In the genomic region with DNA sequence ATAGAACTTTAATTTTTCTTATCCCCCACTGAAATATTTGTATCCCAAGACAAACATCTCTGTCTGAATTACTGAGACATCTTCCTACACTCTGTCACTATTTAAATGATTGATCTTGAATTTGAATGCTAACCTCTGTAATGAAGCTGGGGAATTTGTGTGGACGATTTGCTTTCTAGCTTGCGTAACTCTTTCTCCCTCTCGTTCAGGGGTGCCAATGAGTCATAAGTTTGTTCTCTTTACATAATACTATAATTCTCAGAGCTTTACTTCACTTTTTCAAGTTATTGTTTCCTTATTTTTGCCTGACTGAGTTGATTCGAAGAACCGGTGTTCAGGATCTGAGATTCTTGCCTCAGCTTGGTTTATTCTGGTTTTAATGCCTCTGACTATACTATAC, we compare ENCODE assay signal across 26 cellular contexts.
"Had no signal": no experiment of that assay in that cellular context is flagged by ENCODE, and none has a peak within 500 bp of the region (broad histone marks: within the 10 kb centered on the region; RNA-seq: fewer than 3 reads in every experiment).

No MANE protein-coding gene starts in this region.

- H3K4me3 ChIP-seq: adrenal gland, ascending aorta, colonic mucosa, dorsolateral prefrontal cortex, esophagus squamous epithelium, gastrocnemius medialis, left ventricle myocardium inferior, ovary, prostate gland, right atrium auricular region, thyroid gland, upper lobe of right lung had no signal

- DNase-seq: activated T-cell treated with anti-CD3 and anti-CD28 coated beads, Interleukin-2, amount 50 U/mL, for 24 hours; adrenal gland; brain microvascular endothelial cell; central memory CD4-positive, alpha-beta T cell; colonic mucosa; dorsolateral prefrontal cortex; effector memory CD8-positive, alpha-beta T cell; esophagus squamous epithelium; gastrocnemius medialis; hippocampal formation; left ventricle myocardium inferior; midbrain; ovary; stimulated activated CD4-positive, alpha-beta T cell treated with anti-CD3 and anti-CD28 coated beads, Interleukin-12 subunit alpha, Interleukin-12 subunit beta, amount 100 ng/mL, for 4 hours; substantia nigra; T-helper 9 cell; thyroid gland; upper lobe of right lung had no signal

- H3K4me3 Mint-ChIP-seq: activated T-cell treated with anti-CD3 and anti-CD28 coated beads, Interleukin-2, amount 50 U/mL, for 24 hours; activated T-helper 17 cell treated with anti-CD3 and anti-CD28 coated beads, Interleukin-2, amount 50 U/mL, for 72 hours; effector memory CD8-positive, alpha-beta T cell; natural killer cell treated with Interleukin-12 subunit alpha and Interleukin-12 subunit beta and Interleukin-15 and Interleukin-18, amount 100 ng/mL, for 72 hours; stimulated activated naive CD8-positive, alpha-beta T cell treated with anti-CD3 and anti-CD28 coated beads, Interleukin-15, Interleukin-2, amounts not matched to agents 100 ng/mL and 50 ng/mL, for 24 hours; WTC11 had no signal

- H3K36me3 ChIP-seq: adrenal gland, ascending aorta, brain microvascular endothelial cell, colonic mucosa, esophagus squamous epithelium, gastrocnemius medialis, left ventricle myocardium inferior, ovary, prostate gland, right atrium auricular region, thyroid gland, upper lobe of right lung had no signal

- H3K4me1 ChIP-seq: adrenal gland, ascending aorta, colonic mucosa, esophagus squamous epithelium, gastrocnemius medialis, left ventricle myocardium inferior, prostate gland, right atrium auricular region, thyroid gland, upper lobe of right lung had no signal

- H3K36me3 Mint-ChIP-seq: activated naive CD4-positive, alpha-beta T cell treated with anti-CD3 and anti-CD28 coated beads, Interleukin-2, amount 50 U/mL, for 72 hours had no signal

- H3K27me3 ChIP-seq: adrenal gland, ascending aorta, brain microvascular endothelial cell, colonic mucosa, dorsolateral prefrontal cortex, esophagus squamous epithelium, gastrocnemius medialis, ovary, right atrium auricular region, thyroid gland, upper lobe of right lung had no signal

- H3K4me1 Mint-ChIP-seq: activated T-helper 17 cell treated with anti-CD3 and anti-CD28 coated beads, Interleukin-2, amount 50 U/mL, for 72 hours; WTC11 had no signal

- H3K27me3 Mint-ChIP-seq: activated T-cell treated with anti-CD3 and anti-CD28 coated beads, Interleukin-2, amount 50 U/mL, for 24 hours; activated T-helper 17 cell treated with anti-CD3 and anti-CD28 coated beads, Interleukin-2, amount 50 U/mL, for 72 hours; effector memory CD8-positive, alpha-beta T cell; natural killer cell treated with Interleukin-12 subunit alpha and Interleukin-12 subunit beta and Interleukin-15 and Interleukin-18, amount 100 ng/mL, for 72 hours; stimulated activated naive CD8-positive, alpha-beta T cell treated with anti-CD3 and anti-CD28 coated beads, Interleukin-15, Interleukin-2, amounts not matched to agents 100 ng/mL and 50 ng/mL, for 24 hours had no signal

- H3K27ac Mint-ChIP-seq: activated naive CD4-positive, alpha-beta T cell treated with anti-CD3 and anti-CD28 coated beads, Interleukin-2, amount 50 U/mL, for 72 hours; activated T-cell treated with anti-CD3 and anti-CD28 coated beads, Interleukin-2, amount 50 U/mL, for 24 hours; activated T-helper 17 cell treated with anti-CD3 and anti-CD28 coated beads, Interleukin-2, amount 50 U/mL, for 72 hours; effector memory CD8-positive, alpha-beta T cell; natural killer cell treated with Interleukin-12 subunit alpha and Interleukin-12 subunit beta and Interleukin-15 and Interleukin-18, amount 100 ng/mL, for 72 hours; stimulated activated naive CD8-positive, alpha-beta T cell treated with anti-CD3 and anti-CD28 coated beads, Interleukin-15, Interleukin-2, amounts not matched to agents 100 ng/mL and 50 ng/mL, for 24 hours; WTC11 had no signal

- ATAC-seq: activated naive CD4-positive, alpha-beta T cell treated with anti-CD3 and anti-CD28 coated beads, Interleukin-2, amount 50 U/mL, for 72 hours; activated T-helper 17 cell treated with anti-CD3 and anti-CD28 coated beads, Interleukin-2, amount 50 U/mL, for 72 hours; effector memory CD8-positive, alpha-beta T cell; gastrocnemius medialis; natural killer cell treated with Interleukin-12 subunit alpha and Interleukin-12 subunit beta and Interleukin-15 and Interleukin-18, amount 100 ng/mL, for 72 hours; upper lobe of right lung; WTC11 had no signal

- H3K27ac ChIP-seq: adrenal gland, ascending aorta, brain microvascular endothelial cell, colonic mucosa, dorsolateral prefrontal cortex, esophagus squamous epithelium, gastrocnemius medialis, left ventricle myocardium inferior, ovary, prostate gland, right atrium auricular region, thyroid gland, upper lobe of right lung had no signal

- H3K9me3 ChIP-seq: adrenal gland, ascending aorta, colonic mucosa, gastrocnemius medialis, ovary, prostate gland, thyroid gland, upper lobe of right lung had no signal
